Comparison of ENCODE assay signal across 8 cellular contexts in the genomic region with DNA sequence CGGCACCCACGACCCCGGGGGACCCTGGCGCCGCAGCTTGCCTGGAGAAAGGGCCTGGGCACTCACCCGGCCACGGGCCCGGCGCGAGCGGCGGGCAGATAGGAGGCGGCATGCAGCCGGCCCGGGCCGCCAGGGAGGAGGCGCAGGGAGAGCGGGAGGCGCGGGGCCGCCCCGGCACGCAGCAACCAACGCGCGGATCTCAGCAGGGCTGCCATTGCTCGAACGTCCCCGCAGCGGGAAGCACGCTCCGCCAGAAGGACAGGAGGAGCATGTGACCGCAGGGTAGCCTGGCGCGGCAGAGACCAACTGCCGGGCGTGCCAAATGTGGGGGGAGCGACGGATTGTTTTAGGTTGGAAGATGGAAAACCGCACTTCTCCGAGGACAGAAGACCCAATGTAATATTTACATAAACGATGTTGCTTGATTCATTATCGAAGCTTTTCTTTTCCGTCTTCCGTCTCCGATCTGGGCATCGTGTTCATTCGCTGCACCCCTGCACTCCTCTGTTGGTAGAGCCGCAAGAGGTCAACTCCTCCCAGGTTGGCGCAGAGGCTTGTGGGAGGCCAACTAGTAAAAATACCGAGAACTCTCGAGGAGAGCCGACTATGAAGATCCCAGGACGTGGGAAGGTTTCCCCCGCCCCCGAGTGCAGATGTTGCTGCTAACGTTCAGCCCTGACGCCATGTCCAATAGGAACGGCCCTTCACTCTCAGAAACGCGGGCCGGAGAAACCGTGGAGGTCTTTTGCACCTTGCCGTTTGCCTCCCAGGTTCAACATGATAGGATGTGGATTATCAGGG. TPM values are rescaled to one million over a fixed set of nuclear protein-coding genes. Genes with fewer than 3 reads are reported as not detected.
DNase-seq lines count a peak whose midpoint lies in the region; ATAC-seq and TF ChIP-seq lines count a peak whose summit lies in the region.

LRPPRC (minus strand) TSS at position 257 of the 801 bp plus-strand sequence; CDS start at position 215, 42 bp downstream.

- ATAC-seq in HG02870 (IDR thresholded peaks at IDR 0.05; ENCODE audit: unreplicated experiment) (peak; percentile 91), heart right ventricle (peak; percentile 97 to 99 (median 98)), upper lobe of left lung (ENCODE audit: low FRiP score in 2 of 2) (peak; percentile 99)

- no peaks in the 10 kb centered on the region for H3K27me3 ChIP-seq in heart right ventricle
- no peaks in the 10 kb centered on the region for H3K27me3 ChIP-seq in upper lobe of left lung

- WGBS in heart right ventricle, 2 donors = 0% methylated on average over 64 of the region's 64 CpGs
- 0 to 1% methylated on average over 35 to 43 of the region's 64 CpGs for WGBS in upper lobe of left lung, 2 donors

- peaks cover 0 to 29% (median 0%) of the 10 kb centered on the region in 9 donors for H3K36me3 ChIP-seq in heart right ventricle
- peaks cover 0 to 16% (median 3%) of the 10 kb centered on the region in 4 donors for H3K36me3 ChIP-seq in upper lobe of left lung

- H3K9me3 ChIP-seq in heart right ventricle = no peaks in the 10 kb centered on the region
- no peaks in the 10 kb centered on the region for H3K9me3 ChIP-seq in upper lobe of left lung

- TF ChIP-seq CTCF in GM13976 (IDR thresholded peaks at IDR 0.05; ENCODE audit: borderline replicate concordance, control extremely low read depth, extremely low read depth, insufficient read depth, missing control alignments) (no peak), heart right ventricle (IDR thresholded peaks at IDR 0.05) (no peak), upper lobe of left lung (IDR thresholded peaks at IDR 0.05) (peak in 1 of 6 experiments; percentile 9)

- H3K9me3 Mint-ChIP-seq in T-helper 1 cell treated with Interleukin-12 subunit alpha and Interleukin-12 subunit beta and Interleukin-4 antibody, amounts not matched to agents 30 μg/mL and 1 μg/mL, for 36 hours = no peaks in the 10 kb centered on the region

- peaks cover 17% of the 10 kb centered on the region for H3K36me3 Mint-ChIP-seq in T-helper 1 cell treated with Interleukin-12 subunit alpha and Interleukin-12 subunit beta and Interleukin-4 antibody, amounts not matched to agents 30 μg/mL and 1 μg/mL, for 36 hours (ENCODE audit: low read depth)

- peak; percentile 9 to 86 (median 68) for TF ChIP-seq POLR2A in upper lobe of left lung (IDR thresholded peaks at IDR 0.05)

- H3K27ac ChIP-seq in heart right ventricle = peak within 1 kb of the TSS; percentile 42 to 93 (median 84)
- peak within 1 kb of the TSS; percentile 74 to 87 (median 83) for H3K27ac ChIP-seq in upper lobe of left lung

- H3K4me3 ChIP-seq in heart right ventricle (peak within 1 kb of the TSS; percentile 86 to 100 (median 98)), upper lobe of left lung (peak within 1 kb of the TSS; percentile 64 to 100 (median 90))

- peak within 1 kb of the TSS; percentile 95 for H3K27ac Mint-ChIP-seq in T-helper 1 cell treated with Interleukin-12 subunit alpha and Interleukin-12 subunit beta and Interleukin-4 antibody, amounts not matched to agents 30 μg/mL and 1 μg/mL, for 36 hours

- intact Hi-C loops in heart right ventricle (cut with DNase I) = loop anchor here in 2 of 10 donors (5.0 to 10.0 kb wide), 3 partner anchors 171 to 369 kb away; partner anchors contain the start of genes CAMKMT (in 2 of the 2), PPM1B (in 2 of the 2) and PREPL (in 2 of the 2)
- intact Hi-C loops in posterior cingulate gyrus (cut with DNase I) = no loop called here

- no peaks in the 10 kb centered on the region for H3K27me3 Mint-ChIP-seq in T-helper 1 cell treated with Interleukin-12 subunit alpha and Interleukin-12 subunit beta and Interleukin-4 antibody, amounts not matched to agents 30 μg/mL and 1 μg/mL, for 36 hours (ENCODE audit: low read depth)

- DNase-seq in GM13976 (ENCODE audit: low spot score) (peak; percentile 96), NCI-H1694 (lab: John Stamatoyannopoulos, UW) (peak; percentile 95), amniotic stem cell (lab: John Stamatoyannopoulos, UW) (peak; percentile 92), heart right ventricle (peak; percentile 86 to 95), posterior cingulate gyrus (peak; percentile 90 to 99 (median 92)), upper lobe of left lung (peak; percentile 92 to 93)

- H3K4me1 ChIP-seq in heart right ventricle (peaks cover 5 to 45% (median 25%) of the 10 kb centered on the region in 9 donors), upper lobe of left lung (peaks cover 23 to 38% (median 24%) of the 10 kb centered on the region in 4 donors)

- peak in 1 of 4 donors; percentile 20 for TF ChIP-seq EP300 in upper lobe of left lung (IDR thresholded peaks at IDR 0.05)

- in situ Hi-C loops in GM13976 (cut with MboI; ENCODE audit: low sequenced_read_pairs, unreplicated experiment) = no loop called here

- peaks cover 35% of the 10 kb centered on the region for H3K4me1 Mint-ChIP-seq in T-helper 1 cell treated with Interleukin-12 subunit alpha and Interleukin-12 subunit beta and Interleukin-4 antibody, amounts not matched to agents 30 μg/mL and 1 μg/mL, for 36 hours (ENCODE audit: low read depth)

- H3K4me3 Mint-ChIP-seq in T-helper 1 cell treated with Interleukin-12 subunit alpha and Interleukin-12 subunit beta and Interleukin-4 antibody, amounts not matched to agents 30 μg/mL and 1 μg/mL, for 36 hours = peak within 1 kb of the TSS; percentile 89

RNA-seq across cellular contexts. Expression of gene LRPPRC, which starts in this region (rescaled TPM):
- 100 to 1,000 TPM in 8 of 10 donors, 10 to 100 TPM in 2; 77.1 to 123 (median 114) TPM for total RNA-seq in heart right ventricle
- polyA plus RNA-seq in heart right ventricle = 10 to 100 TPM; 26.1 to 32.3 TPM
- total RNA-seq in upper lobe of left lung = 10 to 100 TPM; 29.3 to 86.2 (median 47.2) TPM

Comparison
In these comparisons a context has a peak if more than half of its experiments do, and no peak if none do; other contexts are left out.
1. Peak in every context shown above with its lines: DNase-seq, ATAC-seq, H3K4me3 ChIP-seq and H3K27ac ChIP-seq.